10 cellular contexts compared by ENCODE assay signal in genomic region chr10:50561816-50562215, GRCh38.
DNase-seq lines count a peak whose midpoint lies in the region; ATAC-seq and TF ChIP-seq lines count a peak whose summit lies in the region.
"Had no signal": no experiment of that assay in that cellular context is flagged by ENCODE, and none has a peak within 500 bp of the region (broad histone marks: within the 10 kb centered on the region; RNA-seq: fewer than 3 reads in every experiment).

No MANE protein-coding gene starts in this region.

- H3K4me3 ChIP-seq in fibroblast of the aortic adventitia (ENCODE audit: low read depth, low read length): no peak overlapping the region
- no peak overlapping the region for H3K4me3 ChIP-seq in MG63
- H3K4me3 ChIP-seq: BLaER1 treated with 17β-estradiol and CSF1 and Interleukin-3, amounts not matched to agents 10 nM and 100 nM had no signal

- H3K27me3 ChIP-seq in MG63: no peaks in the 10 kb centered on the region
- H3K27me3 ChIP-seq: BLaER1 treated with 17β-estradiol and CSF1 and Interleukin-3, amounts not matched to agents 10 nM and 100 nM had no signal

- DNase-seq in NCI-H1105 treated with DMSO at 0.1 percent for 48 hours (lab: John Stamatoyannopoulos, UW) (peak; percentile 29), NCI-H1105 (lab: John Stamatoyannopoulos, UW) (no peak), OCI-M1 (lab: John Stamatoyannopoulos, UW) (peak; percentile 59), fibroblast of the aortic adventitia (ENCODE audit: low read depth) (no peak), substantia nigra (lab: John Stamatoyannopoulos, UW) (no peak), epidermal melanocyte (ENCODE audit: insufficient read length, low spot score) (no peak), MG63 (no peak)
- DNase-seq: NCI-H524 treated with DMSO at 0.1 percent for 48 hours had no signal

- peak overlapping the region; percentile 58 for H3K27ac ChIP-seq in substantia nigra (ENCODE audit: low read depth, low read length, poor library complexity, severe bottlenecking)
- H3K27ac ChIP-seq: BLaER1 treated with 17β-estradiol and CSF1 and Interleukin-3, amounts not matched to agents 10 nM and 100 nM had no signal

- no peak for ATAC-seq in HG02763 (IDR thresholded peaks at IDR 0.05; ENCODE audit: unreplicated experiment)

- no peaks in the 10 kb centered on the region for H3K36me3 ChIP-seq in MG63

- H3K9me3 ChIP-seq in MG63: no peaks in the 10 kb centered on the region
- H3K9me3 ChIP-seq: BLaER1 treated with 17β-estradiol and CSF1 and Interleukin-3, amounts not matched to agents 10 nM and 100 nM had no signal

- peak; percentile 52 for TF ChIP-seq CTCF in fibroblast of the aortic adventitia (IDR thresholded peaks at IDR 0.05; ENCODE audit: insufficient read depth, low read length)

Comparison
In these comparisons a context has a peak if more than half of its experiments do, and no peak if none do; other contexts are left out.
1. DNase-seq: peak in NCI-H1105 treated with DMSO at 0.1 percent for 48 hours (single experiment) and OCI-M1 (single experiment); none in NCI-H1105 (single experiment), fibroblast of the aortic adventitia (single experiment), substantia nigra (0 of 49), epidermal melanocyte (single experiment) and MG63 (single experiment).